Comparison of ENCODE assay signal across 20 cellular contexts in genomic region chr14:96368534-96368933, GRCh38. TPM values are rescaled to one million over a fixed set of nuclear protein-coding genes. Genes with fewer than 3 reads are reported as not detected.
"Had no signal": no experiment of that assay in that cellular context is flagged by ENCODE, and none has a peak within 500 bp of the region (broad histone marks: within the 10 kb centered on the region; RNA-seq: fewer than 3 reads in every experiment).

No MANE protein-coding gene starts in this region.

- H3K4me1 ChIP-seq: prostate gland had no signal

- H3K4me3 ChIP-seq: breast epithelium, esophagus muscularis mucosa, gastroesophageal sphincter, heart left ventricle, left ventricle myocardium inferior, prostate gland, right atrium auricular region, thoracic aorta had no signal

- H3K27me3 ChIP-seq: breast epithelium, esophagus muscularis mucosa, gastroesophageal sphincter, heart left ventricle, right atrium auricular region had no signal

- H3K4me3 Mint-ChIP-seq: activated T-cell treated with anti-CD3 and anti-CD28 coated beads, Interleukin-2, amount 50 U/mL, for 4 hours; immature natural killer cell had no signal

- H3K9me3 Mint-ChIP-seq: immature natural killer cell had no signal

- DNase-seq: activated CD4-positive, alpha-beta T cell treated with anti-CD3 and anti-CD28 coated beads, Interleukin-2, amount 50 U/mL, for 1 hour; activated CD4-positive, CD25-positive, alpha-beta regulatory T cell treated with anti-CD3 and anti-CD28 coated beads, Interleukin-2, amount 50 U/mL, for 72 hours; activated CD8-positive, alpha-beta memory T cell treated with anti-CD3 and anti-CD28 coated beads, Interleukin-2, amount 50 U/mL, for 4 hours; activated effector memory CD4-positive, alpha-beta T cell treated with Interleukin-2 at 50 U/mL for 16 hours; activated naive CD4-positive, alpha-beta T cell treated with anti-CD3 and anti-CD28 coated beads, Interleukin-2, amount 50 U/mL, for 16 hours; activated T-cell treated with anti-CD3 and anti-CD28 coated beads, Interleukin-2, amount 50 U/mL, for 4 hours; effector CD4-positive, alpha-beta T cell; heart left ventricle; immature natural killer cell; kidney glomerular epithelial cell; left ventricle myocardium inferior; mammary epithelial cell; SW 1271 had no signal

- H3K27ac ChIP-seq: breast epithelium, esophagus muscularis mucosa, gastroesophageal sphincter, heart left ventricle, left ventricle myocardium inferior, prostate gland, right atrium auricular region, thoracic aorta had no signal

- H3K9me3 ChIP-seq: breast epithelium, esophagus muscularis mucosa, gastroesophageal sphincter, heart left ventricle, prostate gland, right atrium auricular region, thoracic aorta had no signal

- H3K36me3 ChIP-seq: breast epithelium, esophagus muscularis mucosa, gastroesophageal sphincter, heart left ventricle, left ventricle myocardium inferior, prostate gland, right atrium auricular region, thoracic aorta had no signal

- ATAC-seq: activated T-cell treated with anti-CD3 and anti-CD28 coated beads, Interleukin-2, amount 50 U/mL, for 4 hours; gastroesophageal sphincter; heart left ventricle had no signal

- H3K27ac Mint-ChIP-seq: immature natural killer cell had no signal

RNA-seq across cellular contexts. Expression of gene AK7, which starts 23.4 kb away (rescaled TPM):
- total RNA-seq: osteocyte had no signal
